Comparison of ENCODE assay signal across 33 cellular contexts in genomic region chr1:73382971-73383370, GRCh38.
"Had no signal": no experiment of that assay in that cellular context is flagged by ENCODE, and none has a peak within 500 bp of the region (broad histone marks: within the 10 kb centered on the region; RNA-seq: fewer than 3 reads in every experiment).

No MANE protein-coding gene starts in this region.

- H3K27ac ChIP-seq: adrenal gland, ascending aorta, body of pancreas, brain microvascular endothelial cell, breast epithelium, cardiac muscle cell had no signal

- H3K27me3 ChIP-seq: adrenal gland, ascending aorta, body of pancreas, brain microvascular endothelial cell, breast epithelium, cardiac muscle cell had no signal

- DNase-seq: activated effector memory CD4-positive, alpha-beta T cell treated with anti-CD3 and anti-CD28 coated beads, Interleukin-2, amount 50 U/mL, for 16 hours; activated effector memory CD4-positive, alpha-beta T cell treated with Interleukin-2 at 50 U/mL for 16 hours; activated gamma-delta T cell; activated gamma-delta T cell treated with Interleukin-2 at 50 U/mL for 16 hours; activated naive CD4-positive, alpha-beta T cell; activated naive CD4-positive, alpha-beta T cell treated with anti-CD3 and anti-CD28 coated beads for 36 hours; activated naive CD4-positive, alpha-beta T cell treated with anti-CD3 and anti-CD28 coated beads, Interleukin-2, amount 10 ng/mL, durations not matched to agents 7 days and 5 days; activated naive CD4-positive, alpha-beta T cell treated with anti-CD3 and anti-CD28 coated beads, Interleukin-2, amount 50 U/mL, for 16 hours; activated naive CD4-positive, alpha-beta T cell treated with Interleukin-2 at 50 U/mL for 16 hours; activated naive CD8-positive, alpha-beta T cell treated with anti-CD3 and anti-CD28 coated beads for 36 hours; activated naive CD8-positive, alpha-beta T cell treated with anti-CD3 and anti-CD28 coated beads, Interleukin-2, amount 10 ng/mL, durations not matched to agents 7 days and 5 days; activated naive CD8-positive, alpha-beta T cell treated with anti-CD3 and anti-CD28 coated beads, Interleukin-2, amount 50 U/mL, for 24 hours; activated T-cell treated with anti-CD3 and anti-CD28 coated beads, Interleukin-2, amount 50 U/mL, for 1 hour; activated T-cell treated with anti-CD3 and anti-CD28 coated beads, Interleukin-2, amount 50 U/mL, for 24 hours; activated T-cell treated with anti-CD3 and anti-CD28 coated beads, Interleukin-2, amount 50 U/mL, for 4 hours; activated T-cell treated with anti-CD3 and anti-CD28 coated beads, Interleukin-2, amount 50 U/mL, for 48 hours; activated T-cell treated with anti-CD3 and anti-CD28 coated beads, Interleukin-2, amount 50 U/mL, for 72 hours; adrenal gland; amniotic stem cell; amygdala; aorta; body of pancreas; brain microvascular endothelial cell; caudate nucleus; central memory CD4-positive, alpha-beta T cell; cerebellar nuclear complex had no signal

- H3K4me3 ChIP-seq: adrenal gland, ascending aorta, body of pancreas, breast epithelium, cardiac muscle cell had no signal

- H3K4me1 ChIP-seq: adrenal gland, ascending aorta, body of pancreas, breast epithelium had no signal

- ATAC-seq: activated naive CD4-positive, alpha-beta T cell treated with anti-CD3 and anti-CD28 coated beads, Interleukin-2, amount 50 U/mL, for 72 hours; activated naive CD8-positive, alpha-beta T cell treated with anti-CD3 and anti-CD28 coated beads, Interleukin-2, amount 50 U/mL, for 24 hours; activated T-cell treated with anti-CD3 and anti-CD28 coated beads, Interleukin-2, amount 50 U/mL, for 4 hours; activated T-cell treated with anti-CD3 and anti-CD28 coated beads, Interleukin-2, amount 50 U/mL, for 72 hours; activated T-helper 17 cell treated with anti-CD3 and anti-CD28 coated beads, Interleukin-2, amount 50 U/mL, for 72 hours; body of pancreas had no signal

- FAIRE-seq: astrocyte, bronchial epithelial cell had no signal

- H3K36me3 ChIP-seq: adrenal gland, ascending aorta, brain microvascular endothelial cell, breast epithelium, cardiac muscle cell had no signal

- H3K9me3 ChIP-seq: adrenal gland, ascending aorta, body of pancreas, breast epithelium had no signal
